ENCODE assay signal across 8 cellular contexts in the genomic region with DNA sequence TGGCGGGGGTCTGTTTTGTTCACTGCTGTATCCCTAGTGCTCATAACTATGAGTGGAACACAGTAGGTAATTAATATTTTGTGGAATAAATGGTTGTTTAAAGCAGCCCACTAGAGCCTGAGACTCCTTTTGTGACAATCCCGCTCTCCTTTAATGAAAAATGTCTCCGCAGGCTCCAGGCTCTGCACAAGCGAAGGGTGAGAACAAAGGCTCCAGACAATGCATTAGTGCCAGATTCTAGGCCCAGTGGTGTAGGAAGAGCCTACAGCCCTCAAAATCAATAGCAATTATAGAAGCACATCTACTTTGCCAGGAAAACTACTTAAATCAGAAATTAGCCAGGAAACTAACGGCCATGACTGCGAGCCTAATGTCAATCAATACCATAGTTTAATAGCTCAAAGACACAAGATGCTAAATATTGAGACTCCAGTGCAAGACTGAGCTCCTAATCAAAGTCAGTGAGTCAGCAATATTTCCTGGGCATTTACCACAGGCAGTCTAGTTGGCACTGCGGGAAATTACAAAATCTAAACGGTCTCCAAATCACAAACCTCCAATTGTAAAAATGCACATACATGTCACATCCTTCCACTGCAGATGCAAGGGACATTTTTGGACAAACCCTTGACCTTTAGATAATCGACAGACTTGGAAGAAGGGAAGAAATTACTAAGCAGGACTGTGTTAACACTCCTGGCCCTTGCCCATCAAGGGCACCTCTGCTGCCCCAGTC. TPM values are rescaled to one million over a fixed set of nuclear protein-coding genes. Genes with fewer than 3 reads are reported as not detected.
A peak's percentile ranks its signal among the peaks of the same experiment; 100 is the strongest.
DNase-seq lines count a peak whose midpoint lies in the region; ATAC-seq and TF ChIP-seq lines count a peak whose summit lies in the region.

No MANE protein-coding gene starts in this region.

- H3K4me3 Mint-ChIP-seq in activated CD8-positive, alpha-beta T cell treated with anti-CD3 and anti-CD28 coated beads for 36 hours, result no peak overlapping the region

- H3K36me3 ChIP-seq in GM23248 (ENCODE audit: low read depth) (peaks cover 44% of the 10 kb centered on the region), PC-3 (ENCODE audit: low read depth, low read length) (peaks cover 48% of the 10 kb centered on the region), rectal smooth muscle tissue (ENCODE audit: control insufficient read depth, insufficient read depth, low read length) (no peaks in the 10 kb centered on the region)

- H3K9me2 ChIP-seq in GM23248 (ENCODE audit: insufficient read depth) (no peaks in the 10 kb centered on the region), PC-3 (replicated peaks; ENCODE audit: low read length) (no peaks in the 10 kb centered on the region)

- H3K79me2 ChIP-seq in GM23248 (ENCODE audit: insufficient read depth), result peaks cover 77% of the 10 kb centered on the region
- peaks cover 85% of the 10 kb centered on the region for H3K79me2 ChIP-seq in PC-3 (ENCODE audit: low read length)

- H3K4me1 Mint-ChIP-seq in activated CD8-positive, alpha-beta T cell treated with anti-CD3 and anti-CD28 coated beads for 36 hours (ENCODE audit: low read depth), result peaks cover 46% of the 10 kb centered on the region

- peak overlapping the region; percentile 100 for H3K4me2 ChIP-seq in GM23248 (ENCODE audit: unreplicated experiment)
- H3K4me2 ChIP-seq in PC-3 (ENCODE audit: low read length), result peak overlapping the region; percentile 98

- no peak for ATAC-seq in PC-3
- ATAC-seq in GM21737 (IDR thresholded peaks at IDR 0.05; ENCODE audit: unreplicated experiment), result no peak
- no peak for ATAC-seq in activated CD8-positive, alpha-beta T cell treated with anti-CD3 and anti-CD28 coated beads for 36 hours

- H2AFZ ChIP-seq in GM23248, result no peak overlapping the region
- H2AFZ ChIP-seq in PC-3 (ENCODE audit: low read length), result no peak overlapping the region

- DNase-seq in GM23248 (peak; percentile 69), PC-3 (no peak), epithelial cell of esophagus (ENCODE audit: low read depth) (no peak), HEK293T (ENCODE audit: extremely low spot score) (no peak), NCI-H128 (lab: John Stamatoyannopoulos, UW; ENCODE audit: unreplicated experiment) (no peak)
- no peak for DNase-seq in activated CD8-positive, alpha-beta T cell treated with anti-CD3 and anti-CD28 coated beads for 36 hours

- intact Hi-C loops in PC-3 (cut with micrococcal nuclease), result loop anchor here (10.0 kb wide), 1 partner anchor 129 kb away; no protein-coding TSS in a partner anchor
- intact Hi-C loops in activated CD8-positive, alpha-beta T cell treated with anti-CD3 and anti-CD28 coated beads for 36 hours (cut with micrococcal nuclease), result no loop called here

- peaks cover 13% of the 10 kb centered on the region for H3K36me3 Mint-ChIP-seq in activated CD8-positive, alpha-beta T cell treated with anti-CD3 and anti-CD28 coated beads for 36 hours (ENCODE audit: low read depth)

- H3K27me3 ChIP-seq in GM23248 (replicated peaks; ENCODE audit: insufficient read depth) (no peaks in the 10 kb centered on the region), PC-3 (ENCODE audit: low read length) (no peaks in the 10 kb centered on the region), rectal smooth muscle tissue (ENCODE audit: control insufficient read depth, insufficient read depth, low read length) (no peaks in the 10 kb centered on the region)

- in situ Hi-C loops in GM23248 (cut with MboI), result no loop called here

- H3K9me3 Mint-ChIP-seq in activated CD8-positive, alpha-beta T cell treated with anti-CD3 and anti-CD28 coated beads for 36 hours, result no peaks in the 10 kb centered on the region

- WGBS in GM23248 (ENCODE audit: low coverage in 1 of 2, low lambda C conversion rate in 2 of 2, missing lambda C conversion rate in 2 of 2), 2 experiments, result 1% methylated on average over 9 of the region's 9 CpGs

- peak overlapping the region; percentile 99 for H3K9ac ChIP-seq in GM23248
- H3K9ac ChIP-seq in PC-3 (ENCODE audit: low read length), result peak overlapping the region; percentile 100
- no peak overlapping the region for H3K9ac ChIP-seq in rectal smooth muscle tissue (ENCODE audit: low read length)

- H3K4me3 ChIP-seq in GM23248 (peak overlapping the region; percentile 95), PC-3 (ENCODE audit: low read length) (peak overlapping the region; percentile 93), epithelial cell of esophagus (ENCODE audit: low read length) (peak overlapping the region; percentile 96), rectal smooth muscle tissue (ENCODE audit: low read length) (peak overlapping the region; percentile 14)

- H3F3A ChIP-seq in GM23248 (ENCODE audit: insufficient read depth) (peaks cover 77% of the 10 kb centered on the region), PC-3 (ENCODE audit: low read length, unreplicated experiment) (peaks cover 33% of the 10 kb centered on the region)

- no peaks in the 10 kb centered on the region for H3K9me3 ChIP-seq in GM23248 (ENCODE audit: low read depth)
- H3K9me3 ChIP-seq in PC-3 (ENCODE audit: low read length), result no peaks in the 10 kb centered on the region

- CTCF ChIA-PET in PC-3 (lab: Charles Lee), result interaction anchor here (0.7 kb wide), 1 partner anchor 11 kb away, joined by 3 read pairs; no protein-coding TSS in a partner anchor
- CTCF ChIA-PET in HEK293T (lab: Yijun Ruan, JAX), result no interaction called here
- CTCF ChIA-PET in activated CD8-positive, alpha-beta T cell treated with anti-CD3 and anti-CD28 coated beads for 36 hours (lab: Charles Lee), result no interaction called here

- no TSS peak for BruUV-seq in PC-3 (replicated peaks; lab: Mats Ljungman, UMichigan)

- TF ChIP-seq CTCF in PC-3 (conservative IDR thresholded peaks at IDR 0.05; ENCODE audit: low read depth, low read length) (no peak), epithelial cell of esophagus (IDR thresholded peaks at IDR 0.05; ENCODE audit: insufficient read depth, low read depth, low read length, missing control alignments) (no peak)
- TF ChIP-seq CTCF in activated CD8-positive, alpha-beta T cell treated with anti-CD3 and anti-CD28 coated beads for 36 hours (IDR thresholded peaks at IDR 0.05), result no peak

- H3K27ac Mint-ChIP-seq in activated CD8-positive, alpha-beta T cell treated with anti-CD3 and anti-CD28 coated beads for 36 hours, result no peak overlapping the region

- H3K27ac ChIP-seq in GM23248 (peak overlapping the region; percentile 100), PC-3 (ENCODE audit: low read length) (peak overlapping the region; percentile 98), rectal smooth muscle tissue (ENCODE audit: low read depth, low read length) (peak overlapping the region; percentile 0)

- H4K20me1 ChIP-seq in GM23248 (ENCODE audit: insufficient read depth) (peaks cover under 1% of the 10 kb centered on the region; the same call in 1 of the 2 replicates), PC-3 (ENCODE audit: low read length) (peaks cover 58% of the 10 kb centered on the region)

- POLR2A ChIA-PET in PC-3 (lab: Charles Lee; ENCODE audit: unreplicated experiment) (interaction anchor here (0.5 to 1.4 kb wide), 3 partner anchors 12 to 324 kb away, joined by 3 to 7 read pairs (median 3); no protein-coding TSS in a partner anchor), HEK293T (lab: Yijun Ruan, JAX) (no interaction called here)
- POLR2A ChIA-PET in activated CD8-positive, alpha-beta T cell treated with anti-CD3 and anti-CD28 coated beads for 36 hours (lab: Charles Lee), result interaction anchor here (0.8 kb wide), 1 partner anchor 84 kb away, joined by 3 read pairs; no protein-coding TSS in a partner anchor

- H3K27me3 Mint-ChIP-seq in activated CD8-positive, alpha-beta T cell treated with anti-CD3 and anti-CD28 coated beads for 36 hours, result peaks cover 3% of the 10 kb centered on the region

- H3K4me1 ChIP-seq in GM23248 (ENCODE audit: insufficient read depth), result peaks cover 44% of the 10 kb centered on the region
- peaks cover 72% of the 10 kb centered on the region for H3K4me1 ChIP-seq in PC-3 (ENCODE audit: insufficient read depth, low read length)
- peaks cover 44% of the 10 kb centered on the region for H3K4me1 ChIP-seq in rectal smooth muscle tissue (ENCODE audit: control insufficient read depth, insufficient read depth, low read length)

TF ChIP-seq in HEK293T, 16 proteins besides CTCF, POLR2A, EP300 and RAD21:
- TF ChIP-seq ZNF384 (IDR thresholded peaks at IDR 0.05) (no peak), TARDBP (IDR thresholded peaks at IDR 0.05) (no peak), L3MBTL2 (conservative IDR thresholded peaks at IDR 0.05) (no peak), HDGF (IDR thresholded peaks at IDR 0.05; ENCODE audit: borderline replicate concordance) (no peak), FOXK2 (IDR thresholded peaks at IDR 0.05) (no peak), FOXA1 (IDR thresholded peaks at IDR 0.05) (no peak), ARNT (IDR thresholded peaks at IDR 0.05) (no peak), SUZ12 (IDR thresholded peaks at IDR 0.05) (no peak), BHLHE40 (IDR thresholded peaks at IDR 0.05; ENCODE audit: borderline replicate concordance) (no peak), CTBP1 (IDR thresholded peaks at IDR 0.05; ENCODE audit: borderline replicate concordance) (no peak), LEF1 (IDR thresholded peaks at IDR 0.05; ENCODE audit: borderline replicate concordance) (no peak)
- TF ChIP-seq, protein P1, sequence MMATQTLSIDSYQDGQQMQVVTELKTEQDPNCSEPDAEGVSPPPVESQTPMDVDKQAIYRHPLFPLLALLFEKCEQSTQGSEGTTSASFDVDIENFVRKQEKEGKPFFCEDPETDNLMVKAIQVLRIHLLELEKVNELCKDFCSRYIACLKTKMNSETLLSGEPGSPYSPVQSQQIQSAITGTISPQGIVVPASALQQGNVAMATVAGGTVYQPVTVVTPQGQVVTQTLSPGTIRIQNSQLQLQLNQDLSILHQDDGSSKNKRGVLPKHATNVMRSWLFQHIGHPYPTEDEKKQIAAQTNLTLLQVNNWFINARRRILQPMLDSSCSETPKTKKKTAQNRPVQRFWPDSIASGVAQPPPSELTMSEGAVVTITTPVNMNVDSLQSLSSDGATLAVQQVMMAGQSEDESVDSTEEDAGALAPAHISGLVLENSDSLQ (IDR thresholded peaks at IDR 0.05), result no peak
TF ChIP-seq in HEK293T: peak in this region for 0.

RNA-seq across cellular contexts. Expression of a gene that starts 2.3 kb away (rescaled TPM):
- total RNA-seq in GM23248 (2014; rRNA removed; shearing (Covaris generic)), result 4,470 and 4,692 TPM in 2 replicates
- polyA plus RNA-seq in GM23248 (2016; fragmentation: Nextera tagmentation; extraction: Ambion mirVana), result 6,052 and 6,251 TPM in 2 replicates
- total RNA-seq in PC-3 (2014; rRNA removed), result 2,114 and 2,202 TPM in 2 replicates
- total RNA-seq in activated CD8-positive, alpha-beta T cell treated with anti-CD3 and anti-CD28 coated beads for 36 hours, result 10 to 100 TPM; 57.9 to 60.2 TPM

Comparison
In these comparisons a context has a peak if more than half of its experiments do, and no peak if none do; other contexts are left out.
1. H3K27ac ChIP-seq: peak in every context shown above with its lines; median percentile 100 in GM23248; 98 in PC-3; 0 in rectal smooth muscle tissue.
2. H3K4me3 ChIP-seq: peak in every context shown above with its lines; median percentile 96 in epithelial cell of esophagus; 95 in GM23248; 93 in PC-3; 14 in rectal smooth muscle tissue.
3. RNA of a gene that starts 2.3 kb away (total RNA-seq): 4,470 to 4,692 TPM in GM23248 and 2,114 to 2,202 TPM in PC-3; 57.9 to 60.2 TPM in activated CD8-positive, alpha-beta T cell treated with anti-CD3 and anti-CD28 coated beads for 36 hours; every median in the first group is over 10 times any median in the second.